32 cellular contexts compared by ENCODE assay signal in genomic region chr5:175118700-175119309, GRCh38.
"Had no signal": no experiment of that assay in that cellular context is flagged by ENCODE, and none has a peak within 500 bp of the region (broad histone marks: within the 10 kb centered on the region; RNA-seq: fewer than 3 reads in every experiment).

No MANE protein-coding gene starts in this region.

- ATAC-seq: activated CD8-positive, alpha-beta T cell treated with anti-CD3 and anti-CD28 coated beads for 36 hours; activated naive CD8-positive, alpha-beta T cell treated with anti-CD3 and anti-CD28 coated beads, Interleukin-2, amount 50 U/mL, for 24 hours; body of pancreas; esophagus mucosa; foreskin keratinocyte; gastrocnemius medialis; heart left ventricle; T-helper 17 cell had no signal

- H3K27me3 ChIP-seq: adrenal gland, body of pancreas, foreskin keratinocyte, gastrocnemius medialis had no signal

- H3K27ac Mint-ChIP-seq: activated CD8-positive, alpha-beta T cell treated with anti-CD3 and anti-CD28 coated beads for 36 hours; activated naive CD4-positive, alpha-beta T cell treated with anti-CD3 and anti-CD28 coated beads for 36 hours; activated naive CD4-positive, alpha-beta T cell treated with anti-CD3 and anti-CD28 coated beads, Interleukin-2, amount 50 U/mL, for 24 hours; activated naive CD8-positive, alpha-beta T cell treated with anti-CD3 and anti-CD28 coated beads for 36 hours; activated naive CD8-positive, alpha-beta T cell treated with anti-CD3 and anti-CD28 coated beads, Interleukin-2, amount 50 U/mL, for 24 hours; activated T-helper 1 cell treated with anti-CD3 and anti-CD28 coated beads, Interleukin-12 subunit alpha, Interleukin-12 subunit beta, Interleukin-2, Interleukin-4 antibody, amounts not matched to agents 30 ng/mL and 10 ng/mL and 1 ng/mL, durations not matched to agents 14 hours and 24 hours and 36 hours; activated T-helper 2 cell treated with anti-CD3 and anti-CD28 coated beads, Interferon-gamma antibody, Interleukin-2, Interleukin-4, amounts not matched to agents 10 μg/mL and 5 μg/mL and 100 μg/mL, durations not matched to agents 14 hours and 24 hours and 36 hours; T-helper 17 cell; T-helper 2 cell treated with Interferon-gamma antibody and Interleukin-4, amounts not matched to agents 5 μg/mL and 100 μg/mL, for 36 hours had no signal

- H3K36me3 Mint-ChIP-seq: activated naive CD4-positive, alpha-beta T cell treated with anti-CD3 and anti-CD28 coated beads, Interleukin-2, amount 50 U/mL, for 24 hours; activated naive CD8-positive, alpha-beta T cell treated with anti-CD3 and anti-CD28 coated beads for 36 hours had no signal

- DNase-seq: activated CD4-positive, alpha-beta T cell treated with anti-CD3 and anti-CD28 coated beads for 4 hours; activated CD4-positive, alpha-beta T cell treated with anti-CD3 and anti-CD28 coated beads, Interleukin-2, amount 50 U/mL, for 1 hour; activated CD4-positive, alpha-beta T cell treated with anti-CD3 and anti-CD28 coated beads, Interleukin-2, amount 50 U/mL, for 48 hours; activated CD4-positive, CD25-positive, alpha-beta regulatory T cell; activated CD4-positive, CD25-positive, alpha-beta regulatory T cell treated with anti-CD3 and anti-CD28 coated beads, Interleukin-2, amount 50 U/mL, for 72 hours; activated CD8-positive, alpha-beta memory T cell treated with anti-CD3 and anti-CD28 coated beads for 24 hours; activated CD8-positive, alpha-beta T cell treated with anti-CD3 and anti-CD28 coated beads for 36 hours; activated effector memory CD4-positive, alpha-beta T cell treated with anti-CD3 and anti-CD28 coated beads, Interleukin-2, amount 50 U/mL, for 16 hours; activated naive CD4-positive, alpha-beta T cell treated with anti-CD3 and anti-CD28 coated beads for 36 hours; activated naive CD8-positive, alpha-beta T cell treated with anti-CD3 and anti-CD28 coated beads for 36 hours; activated naive CD8-positive, alpha-beta T cell treated with anti-CD3 and anti-CD28 coated beads, Interleukin-2, amount 50 U/mL, for 24 hours; activated T-cell treated with anti-CD3 and anti-CD28 coated beads, Interleukin-2, amount 50 U/mL, for 1 hour; activated T-cell treated with anti-CD3 and anti-CD28 coated beads, Interleukin-2, amount 50 U/mL, for 48 hours; adrenal gland; amygdala; aorta; body of pancreas; effector CD8-positive, alpha-beta T cell; foreskin keratinocyte; gastrocnemius medialis; glutamatergic neuron; heart left ventricle; T-helper 1 cell; T-helper 17 cell; T1000; WERI-Rb-1 had no signal

- H3K36me3 ChIP-seq: adrenal gland, gastrocnemius medialis, heart left ventricle, WERI-Rb-1 had no signal

- H3K9me3 ChIP-seq: adrenal gland, body of pancreas, gastrocnemius medialis had no signal

- H3K4me1 Mint-ChIP-seq: activated naive CD4-positive, alpha-beta T cell treated with anti-CD3 and anti-CD28 coated beads, Interleukin-2, amount 50 U/mL, for 24 hours; activated naive CD8-positive, alpha-beta T cell treated with anti-CD3 and anti-CD28 coated beads for 36 hours; activated naive CD8-positive, alpha-beta T cell treated with anti-CD3 and anti-CD28 coated beads, Interleukin-2, amount 50 U/mL, for 24 hours; T-helper 17 cell had no signal

- FAIRE-seq: colon had no signal

- H3K27ac ChIP-seq: adrenal gland, body of pancreas, foreskin keratinocyte, gastrocnemius medialis, heart left ventricle, WERI-Rb-1 had no signal

- H3K4me1 ChIP-seq: adrenal gland, body of pancreas, foreskin keratinocyte, gastrocnemius medialis, heart left ventricle had no signal

- H3K4me3 ChIP-seq: adrenal gland, body of pancreas, gastrocnemius medialis, heart left ventricle had no signal

- H3K9me3 Mint-ChIP-seq: activated CD8-positive, alpha-beta T cell treated with anti-CD3 and anti-CD28 coated beads for 36 hours; activated naive CD4-positive, alpha-beta T cell treated with anti-CD3 and anti-CD28 coated beads for 36 hours; activated naive CD4-positive, alpha-beta T cell treated with anti-CD3 and anti-CD28 coated beads, Interleukin-2, amount 50 U/mL, for 24 hours; activated naive CD8-positive, alpha-beta T cell treated with anti-CD3 and anti-CD28 coated beads for 36 hours; activated T-helper 1 cell treated with anti-CD3 and anti-CD28 coated beads, Interleukin-12 subunit alpha, Interleukin-12 subunit beta, Interleukin-2, Interleukin-4 antibody, amounts not matched to agents 30 ng/mL and 10 ng/mL and 1 ng/mL, durations not matched to agents 14 hours and 24 hours and 36 hours; activated T-helper 2 cell treated with anti-CD3 and anti-CD28 coated beads, Interferon-gamma antibody, Interleukin-2, Interleukin-4, amounts not matched to agents 10 μg/mL and 5 μg/mL and 100 μg/mL, durations not matched to agents 14 hours and 24 hours and 36 hours; T-helper 2 cell treated with Interferon-gamma antibody and Interleukin-4, amounts not matched to agents 5 μg/mL and 100 μg/mL, for 36 hours had no signal

- H3K4me3 Mint-ChIP-seq: activated CD8-positive, alpha-beta T cell treated with anti-CD3 and anti-CD28 coated beads for 36 hours; activated naive CD4-positive, alpha-beta T cell treated with anti-CD3 and anti-CD28 coated beads for 36 hours; activated naive CD4-positive, alpha-beta T cell treated with anti-CD3 and anti-CD28 coated beads, Interleukin-2, amount 50 U/mL, for 24 hours; activated naive CD8-positive, alpha-beta T cell treated with anti-CD3 and anti-CD28 coated beads for 36 hours; activated naive CD8-positive, alpha-beta T cell treated with anti-CD3 and anti-CD28 coated beads, Interleukin-2, amount 50 U/mL, for 24 hours; activated T-helper 1 cell treated with anti-CD3 and anti-CD28 coated beads, Interleukin-12 subunit alpha, Interleukin-12 subunit beta, Interleukin-2, Interleukin-4 antibody, amounts not matched to agents 30 ng/mL and 10 ng/mL and 1 ng/mL, durations not matched to agents 14 hours and 24 hours and 36 hours; T-helper 17 cell; T-helper 2 cell treated with Interferon-gamma antibody and Interleukin-4, amounts not matched to agents 5 μg/mL and 100 μg/mL, for 36 hours had no signal
